In genomic region chr22:39117585-39118191, GRCh38 we compare ENCODE assay signal across 9 cellular contexts. TPM values are rescaled to one million over a fixed set of nuclear protein-coding genes. Genes with fewer than 3 reads are reported as not detected.
DNase-seq lines count a peak whose midpoint lies in the region; ATAC-seq, FAIRE-seq and TF ChIP-seq lines count a peak whose summit lies in the region.
"Had no signal": no experiment of that assay in that cellular context is flagged by ENCODE, and none has a peak within 500 bp of the region (broad histone marks: within the 10 kb centered on the region; RNA-seq: fewer than 3 reads in every experiment).

No MANE protein-coding gene starts in this region.

- H2AFZ ChIP-seq in PC-9, result no peak overlapping the region

- TF ChIP-seq CTCF in D721Med (IDR thresholded peaks at IDR 0.05; ENCODE audit: insufficient read depth, missing control alignments) (peak; percentile 41), PC-9 (conservative IDR thresholded peaks at IDR 0.05) (peak; percentile 80)

- intact Hi-C loops in PC-9 (cut with micrococcal nuclease; ENCODE audit: unreplicated experiment), result loop anchor here (1.0 to 5.0 kb wide), 3 partner anchors 70 to 247 kb away; partner anchors contain the start of gene APOBEC3C

- no peak for DNase-seq in D721Med (ENCODE audit: insufficient read length, low spot score)
- DNase-seq in PC-9, result peak; percentile 50 to 58
- peak; percentile 83 for DNase-seq in activated T-cell treated with anti-CD3 and anti-CD28 coated beads, Interleukin-2, amount 50 U/mL, for 48 hours
- peak; percentile 32 for DNase-seq in fibroblast of the conjunctiva (ENCODE audit: low read depth)
- peak; percentile 31 to 33 for DNase-seq in stimulated activated CD4-positive, alpha-beta T cell treated with anti-CD3 and anti-CD28 coated beads, Interleukin-15, amount 100 ng/mL, for 1 hour (ENCODE audit: low read depth in 1 of 2, low spot score in 1 of 2)
- DNase-seq in NCI-H1694 (lab: John Stamatoyannopoulos, UW), result no peak

- no peak overlapping the region for H3K4me2 ChIP-seq in PC-9

- no peak overlapping the region for H3K27ac ChIP-seq in PC-9
- H3K27ac ChIP-seq: SJSA1 had no signal

- H3K79me2 ChIP-seq in PC-9 (ENCODE audit: low read depth), result no peaks in the 10 kb centered on the region

- H3K36me3 ChIP-seq in PC-9 (ENCODE audit: low read depth), result no peaks in the 10 kb centered on the region
- H3K36me3 ChIP-seq: SJSA1 had no signal

- H3K4me1 ChIP-seq in PC-9 (replicated peaks; ENCODE audit: insufficient read depth), result peaks cover 18% of the 10 kb centered on the region
- H3K4me1 ChIP-seq: SJSA1 had no signal

- H3K27me3 ChIP-seq in PC-9 (ENCODE audit: insufficient read depth, low read depth), result no peaks in the 10 kb centered on the region

- ATAC-seq in HG02759 (IDR thresholded peaks at IDR 0.05; ENCODE audit: unreplicated experiment) (peak; percentile 44), HG02852 (IDR thresholded peaks at IDR 0.05; ENCODE audit: unreplicated experiment) (no peak)

- no TSS peak for BruUV-seq in PC-9 (replicated peaks; lab: Mats Ljungman, UMichigan)

- CTCF ChIA-PET in PC-9 (lab: Charles Lee), result no interaction called here

- no peaks in the 10 kb centered on the region for H3K9me3 ChIP-seq in PC-9 (ENCODE audit: insufficient read depth, low read depth)
- H3K9me3 ChIP-seq: SJSA1 had no signal

- peaks cover 6% of the 10 kb centered on the region; the same call in 1 of the 2 replicates for H3F3A ChIP-seq in PC-9 (ENCODE audit: insufficient read depth, low read depth)

- no peak overlapping the region for H3K4me3 ChIP-seq in PC-9
- H3K4me3 ChIP-seq: SJSA1 had no signal

- POLR2A ChIA-PET in PC-9 (lab: Charles Lee; ENCODE audit: unreplicated experiment), result no interaction called here

- no peaks in the 10 kb centered on the region for H4K20me1 ChIP-seq in PC-9 (ENCODE audit: insufficient read depth)

- no peaks in the 10 kb centered on the region for H3K9me2 ChIP-seq in PC-9 (ENCODE audit: insufficient read depth)

- FAIRE-seq in D721Med (lab: Jason Lieb, UNC), result no peak

RNA-seq across cellular contexts. Expression of gene APOBEC3H, which starts 20.6 kb away (rescaled TPM):
- 1.5 and 2.5 TPM in 2 replicates for total RNA-seq in PC-9 (2021)
- total RNA-seq: SJSA1 had no signal

RNA-seq across cellular contexts. Expression of gene CBX7, which starts 34.8 kb away (rescaled TPM):
- 28.2 and 29.1 TPM in 2 replicates for total RNA-seq in PC-9 (2021)

RNA-seq across cellular contexts. Expression of gene APOBEC3G, which starts 40.6 kb away (rescaled TPM):
- total RNA-seq in PC-9 (2021), result 9.5 and 14.0 TPM in 2 replicates

Comparison
In these comparisons a context has a peak if more than half of its experiments do, and no peak if none do; other contexts are left out.
1. DNase-seq: peak in PC-9 (2 of 2), activated T-cell treated with anti-CD3 and anti-CD28 coated beads, Interleukin-2, amount 50 U/mL, for 48 hours (2 of 2), fibroblast of the conjunctiva (single experiment) and stimulated activated CD4-positive, alpha-beta T cell treated with anti-CD3 and anti-CD28 coated beads, Interleukin-15, amount 100 ng/mL, for 1 hour (2 of 2); none in D721Med (single experiment) and NCI-H1694 (single experiment).